Comparison of ENCODE assay signal across 32 cellular contexts in genomic region chr18:51582551-51582950, GRCh38.
"Had no signal": no experiment of that assay in that cellular context is flagged by ENCODE, and none has a peak within 500 bp of the region (broad histone marks: within the 10 kb centered on the region; RNA-seq: fewer than 3 reads in every experiment).

No MANE protein-coding gene starts in this region.

- H3K36me3 Mint-ChIP-seq: activated CD8-positive, alpha-beta memory T cell treated with anti-CD3 and anti-CD28 coated beads, Interleukin-2, amount 10 ng/mL, durations not matched to agents 7 days and 5 days; activated naive CD4-positive, alpha-beta T cell treated with anti-CD3 and anti-CD28 coated beads, Interleukin-2, amount 10 ng/mL, durations not matched to agents 7 days and 5 days; activated naive CD4-positive, alpha-beta T cell treated with anti-CD3 and anti-CD28 coated beads, Interleukin-2, amount 50 U/mL, for 24 hours; activated naive CD8-positive, alpha-beta T cell; activated naive CD8-positive, alpha-beta T cell treated with anti-CD3 and anti-CD28 coated beads, Interleukin-2, amount 10 ng/mL, durations not matched to agents 7 days and 5 days had no signal

- H3K36me3 ChIP-seq: ascending aorta, brain microvascular endothelial cell, breast epithelium had no signal

- DNase-seq: activated B cell treated with CpG ODN at 0.5 μM for 24 hours; activated CD4-positive, alpha-beta memory T cell treated with anti-CD3 and anti-CD28 coated beads, Interleukin-2, amount 10 ng/mL, durations not matched to agents 7 days and 5 days; activated CD4-positive, alpha-beta T cell treated with anti-CD3 and anti-CD28 coated beads for 4 hours; activated CD4-positive, alpha-beta T cell treated with anti-CD3 and anti-CD28 coated beads, Interleukin-2, amount 10 ng/mL, durations not matched to agents 24 days and 14 days; activated CD4-positive, alpha-beta T cell treated with anti-CD3 and anti-CD28 coated beads, Interleukin-2, amount 50 U/mL, for 48 hours; activated CD4-positive, CD25-positive, alpha-beta regulatory T cell treated with anti-CD3 and anti-CD28 coated beads, Interleukin-2, amount 50 U/mL, for 72 hours; activated CD8-positive, alpha-beta memory T cell treated with anti-CD3 and anti-CD28 coated beads for 24 hours; activated CD8-positive, alpha-beta memory T cell treated with anti-CD3 and anti-CD28 coated beads, Interleukin-2, amount 10 ng/mL, durations not matched to agents 7 days and 5 days; activated CD8-positive, alpha-beta memory T cell treated with anti-CD3 and anti-CD28 coated beads, Interleukin-2, amount 50 U/mL, for 48 hours; activated CD8-positive, alpha-beta T cell treated with anti-CD3 and anti-CD28 coated beads, Interleukin-2, amount 10 ng/mL, durations not matched to agents 7 days and 5 days; activated effector memory CD4-positive, alpha-beta T cell treated with Interleukin-2 at 50 U/mL for 16 hours; activated gamma-delta T cell; activated naive CD4-positive, alpha-beta T cell treated with anti-CD3 and anti-CD28 coated beads, Interleukin-2, amount 10 ng/mL, durations not matched to agents 7 days and 5 days; activated naive CD4-positive, alpha-beta T cell treated with Interleukin-2 at 50 U/mL for 16 hours; activated naive CD8-positive, alpha-beta T cell treated with anti-CD3 and anti-CD28 coated beads, Interleukin-2, amount 10 ng/mL, durations not matched to agents 7 days and 5 days; activated naive CD8-positive, alpha-beta T cell treated with anti-CD3 and anti-CD28 coated beads, Interleukin-2, amount 50 U/mL, for 24 hours; activated T-cell treated with anti-CD3 and anti-CD28 coated beads, Interleukin-2, amount 50 U/mL, for 24 hours; activated T-cell treated with anti-CD3 and anti-CD28 coated beads, Interleukin-2, amount 50 U/mL, for 48 hours; amygdala; body of pancreas; brain microvascular endothelial cell; central memory CD4-positive, alpha-beta T cell; T-helper 2 cell; T-helper 9 cell had no signal

- H3K27me3 ChIP-seq: ascending aorta, body of pancreas, brain microvascular endothelial cell, breast epithelium had no signal

- H3K27ac ChIP-seq: ascending aorta, body of pancreas, brain microvascular endothelial cell, breast epithelium, VCaP had no signal

- H3K9me3 ChIP-seq: ascending aorta, breast epithelium had no signal

- H3K4me1 Mint-ChIP-seq: activated B cell treated with CpG ODN at 0.5 μM for 24 hours; activated CD4-positive, alpha-beta memory T cell treated with anti-CD3 and anti-CD28 coated beads, Interleukin-2, amount 10 ng/mL, durations not matched to agents 7 days and 5 days; activated CD4-positive, alpha-beta T cell treated with anti-CD3 and anti-CD28 coated beads, Interleukin-2, amount 10 ng/mL, durations not matched to agents 24 days and 14 days; activated CD8-positive, alpha-beta memory T cell treated with anti-CD3 and anti-CD28 coated beads, Interleukin-2, amount 10 ng/mL, durations not matched to agents 7 days and 5 days; activated naive CD4-positive, alpha-beta T cell treated with anti-CD3 and anti-CD28 coated beads, Interleukin-2, amount 10 ng/mL, durations not matched to agents 7 days and 5 days; activated naive CD4-positive, alpha-beta T cell treated with anti-CD3 and anti-CD28 coated beads, Interleukin-2, amount 50 U/mL, for 24 hours; activated naive CD8-positive, alpha-beta T cell treated with anti-CD3 and anti-CD28 coated beads, Interleukin-2, amount 10 ng/mL, durations not matched to agents 7 days and 5 days; activated naive CD8-positive, alpha-beta T cell treated with anti-CD3 and anti-CD28 coated beads, Interleukin-2, amount 50 U/mL, for 24 hours had no signal

- H3K27me3 Mint-ChIP-seq: activated CD4-positive, alpha-beta memory T cell treated with anti-CD3 and anti-CD28 coated beads, Interleukin-2, amount 10 ng/mL, durations not matched to agents 7 days and 5 days; activated CD4-positive, alpha-beta T cell treated with anti-CD3 and anti-CD28 coated beads, Interleukin-2, amount 10 ng/mL, durations not matched to agents 24 days and 14 days; activated CD8-positive, alpha-beta memory T cell treated with anti-CD3 and anti-CD28 coated beads, Interleukin-2, amount 10 ng/mL, durations not matched to agents 7 days and 5 days; activated naive CD4-positive, alpha-beta T cell treated with anti-CD3 and anti-CD28 coated beads, Interleukin-2, amount 50 U/mL, for 24 hours had no signal

- ATAC-seq: activated CD8-positive, alpha-beta memory T cell treated with anti-CD3 and anti-CD28 coated beads, Interleukin-2, amount 10 ng/mL, durations not matched to agents 7 days and 5 days; activated CD8-positive, alpha-beta T cell treated with anti-CD3 and anti-CD28 coated beads, Interleukin-2, amount 10 ng/mL, durations not matched to agents 7 days and 5 days; activated naive CD8-positive, alpha-beta T cell treated with anti-CD3 and anti-CD28 coated beads, Interleukin-2, amount 50 U/mL, for 24 hours; body of pancreas had no signal

- H3K4me1 ChIP-seq: ascending aorta, body of pancreas, breast epithelium had no signal

- H3K4me3 Mint-ChIP-seq: activated B cell treated with CpG ODN at 0.5 μM for 24 hours; activated CD4-positive, alpha-beta memory T cell treated with anti-CD3 and anti-CD28 coated beads, Interleukin-2, amount 10 ng/mL, durations not matched to agents 7 days and 5 days; activated CD4-positive, alpha-beta T cell treated with anti-CD3 and anti-CD28 coated beads, Interleukin-2, amount 10 ng/mL, durations not matched to agents 24 days and 14 days; activated CD8-positive, alpha-beta memory T cell treated with anti-CD3 and anti-CD28 coated beads, Interleukin-2, amount 10 ng/mL, durations not matched to agents 7 days and 5 days; activated CD8-positive, alpha-beta T cell treated with anti-CD3 and anti-CD28 coated beads, Interleukin-2, amount 10 ng/mL, durations not matched to agents 7 days and 5 days; activated naive CD4-positive, alpha-beta T cell treated with anti-CD3 and anti-CD28 coated beads, Interleukin-2, amount 10 ng/mL, durations not matched to agents 7 days and 5 days; activated naive CD4-positive, alpha-beta T cell treated with anti-CD3 and anti-CD28 coated beads, Interleukin-2, amount 50 U/mL, for 24 hours; activated naive CD8-positive, alpha-beta T cell; activated naive CD8-positive, alpha-beta T cell treated with anti-CD3 and anti-CD28 coated beads, Interleukin-2, amount 10 ng/mL, durations not matched to agents 7 days and 5 days; activated naive CD8-positive, alpha-beta T cell treated with anti-CD3 and anti-CD28 coated beads, Interleukin-2, amount 50 U/mL, for 24 hours; activated T-cell treated with anti-CD3 and anti-CD28 coated beads, Interleukin-2, amount 50 U/mL, for 24 hours; T-helper 1 cell treated with Interleukin-12 subunit alpha and Interleukin-12 subunit beta and Interleukin-4 antibody, amounts not matched to agents 30 μg/mL and 1 μg/mL, for 36 hours; T-helper 2 cell treated with Interferon-gamma antibody and Interleukin-4, amounts not matched to agents 5 μg/mL and 100 μg/mL, for 36 hours had no signal

- H3K4me3 ChIP-seq: ascending aorta, body of pancreas, breast epithelium had no signal

- H3K9me3 Mint-ChIP-seq: activated CD4-positive, alpha-beta memory T cell treated with anti-CD3 and anti-CD28 coated beads, Interleukin-2, amount 10 ng/mL, durations not matched to agents 7 days and 5 days; activated CD4-positive, alpha-beta T cell treated with anti-CD3 and anti-CD28 coated beads, Interleukin-2, amount 10 ng/mL, durations not matched to agents 24 days and 14 days; activated naive CD4-positive, alpha-beta T cell treated with anti-CD3 and anti-CD28 coated beads, Interleukin-2, amount 10 ng/mL, durations not matched to agents 7 days and 5 days; activated naive CD4-positive, alpha-beta T cell treated with anti-CD3 and anti-CD28 coated beads, Interleukin-2, amount 50 U/mL, for 24 hours; activated naive CD8-positive, alpha-beta T cell treated with anti-CD3 and anti-CD28 coated beads, Interleukin-2, amount 10 ng/mL, durations not matched to agents 7 days and 5 days; activated T-helper 2 cell treated with anti-CD3 and anti-CD28 coated beads, Interferon-gamma antibody, Interleukin-2, Interleukin-4, amounts not matched to agents 10 μg/mL and 5 μg/mL and 100 μg/mL, durations not matched to agents 14 hours and 24 hours and 36 hours; T-helper 1 cell treated with Interleukin-12 subunit alpha and Interleukin-12 subunit beta and Interleukin-4 antibody, amounts not matched to agents 30 μg/mL and 1 μg/mL, for 36 hours; T-helper 2 cell treated with Interferon-gamma antibody and Interleukin-4, amounts not matched to agents 5 μg/mL and 100 μg/mL, for 36 hours had no signal

- H3K27ac Mint-ChIP-seq: activated B cell treated with CpG ODN at 0.5 μM for 24 hours; activated CD4-positive, alpha-beta memory T cell treated with anti-CD3 and anti-CD28 coated beads, Interleukin-2, amount 10 ng/mL, durations not matched to agents 7 days and 5 days; activated CD4-positive, alpha-beta T cell treated with anti-CD3 and anti-CD28 coated beads, Interleukin-2, amount 10 ng/mL, durations not matched to agents 24 days and 14 days; activated CD8-positive, alpha-beta memory T cell treated with anti-CD3 and anti-CD28 coated beads, Interleukin-2, amount 10 ng/mL, durations not matched to agents 7 days and 5 days; activated CD8-positive, alpha-beta T cell treated with anti-CD3 and anti-CD28 coated beads, Interleukin-2, amount 10 ng/mL, durations not matched to agents 7 days and 5 days; activated naive CD4-positive, alpha-beta T cell treated with anti-CD3 and anti-CD28 coated beads, Interleukin-2, amount 10 ng/mL, durations not matched to agents 7 days and 5 days; activated naive CD4-positive, alpha-beta T cell treated with anti-CD3 and anti-CD28 coated beads, Interleukin-2, amount 50 U/mL, for 24 hours; activated naive CD8-positive, alpha-beta T cell; activated naive CD8-positive, alpha-beta T cell treated with anti-CD3 and anti-CD28 coated beads, Interleukin-2, amount 10 ng/mL, durations not matched to agents 7 days and 5 days; activated naive CD8-positive, alpha-beta T cell treated with anti-CD3 and anti-CD28 coated beads, Interleukin-2, amount 50 U/mL, for 24 hours; activated T-cell treated with anti-CD3 and anti-CD28 coated beads, Interleukin-2, amount 50 U/mL, for 24 hours; activated T-helper 2 cell treated with anti-CD3 and anti-CD28 coated beads, Interferon-gamma antibody, Interleukin-2, Interleukin-4, amounts not matched to agents 10 μg/mL and 5 μg/mL and 100 μg/mL, durations not matched to agents 14 hours and 24 hours and 36 hours; T-helper 1 cell treated with Interleukin-12 subunit alpha and Interleukin-12 subunit beta and Interleukin-4 antibody, amounts not matched to agents 30 μg/mL and 1 μg/mL, for 36 hours; T-helper 2 cell treated with Interferon-gamma antibody and Interleukin-4, amounts not matched to agents 5 μg/mL and 100 μg/mL, for 36 hours had no signal
